In genomic region chr14:39177168-39177545, GRCh38 we compare ENCODE assay signal across 1 cellular context.
TF ChIP-seq lines count a peak whose summit lies in the region.

No MANE protein-coding gene starts in this region.

TF ChIP-seq in SK-N-SH, 30 proteins besides CTCF, POLR2A, EP300 and RAD21 (continued from another document):
- no peak for TF ChIP-seq NRF1 (IDR thresholded peaks at IDR 0.05; ENCODE audit: low read depth, low read length)
- TF ChIP-seq POLR2AphosphoS5 (IDR thresholded peaks at IDR 0.05; ENCODE audit: low read depth, low read length), result no peak
- no peak for TF ChIP-seq ELF1 (IDR thresholded peaks at IDR 0.05)
- no peak for TF ChIP-seq PBX3 (IDR thresholded peaks at IDR 0.05)
- TF ChIP-seq, protein P1, sequence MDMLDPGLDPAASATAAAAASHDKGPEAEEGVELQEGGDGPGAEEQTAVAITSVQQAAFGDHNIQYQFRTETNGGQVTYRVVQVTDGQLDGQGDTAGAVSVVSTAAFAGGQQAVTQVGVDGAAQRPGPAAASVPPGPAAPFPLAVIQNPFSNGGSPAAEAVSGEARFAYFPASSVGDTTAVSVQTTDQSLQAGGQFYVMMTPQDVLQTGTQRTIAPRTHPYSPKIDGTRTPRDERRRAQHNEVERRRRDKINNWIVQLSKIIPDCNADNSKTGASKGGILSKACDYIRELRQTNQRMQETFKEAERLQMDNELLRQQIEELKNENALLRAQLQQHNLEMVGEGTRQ (IDR thresholded peaks at IDR 0.05; ENCODE audit: borderline replicate concordance, low read depth, low read length), result no peak
- TF ChIP-seq MEF2A (IDR thresholded peaks at IDR 0.05; ENCODE audit: borderline replicate concordance, low read depth), result no peak
- TF ChIP-seq MXI1 (IDR thresholded peaks at IDR 0.05; ENCODE audit: low read depth, low read length), result no peak
- TF ChIP-seq TAF1 (IDR thresholded peaks at IDR 0.05; ENCODE audit: borderline replicate concordance, low read depth, low read length), result no peak
- TF ChIP-seq TCF12 (IDR thresholded peaks at IDR 0.05), result no peak
- TF ChIP-seq, protein P2, sequence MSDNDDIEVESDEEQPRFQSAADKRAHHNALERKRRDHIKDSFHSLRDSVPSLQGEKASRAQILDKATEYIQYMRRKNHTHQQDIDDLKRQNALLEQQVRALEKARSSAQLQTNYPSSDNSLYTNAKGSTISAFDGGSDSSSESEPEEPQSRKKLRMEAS (IDR thresholded peaks at IDR 0.05; ENCODE audit: low read depth), result no peak
- TF ChIP-seq JUND (IDR thresholded peaks at IDR 0.05), result no peak
